1 cellular context compared by ENCODE assay signal in genomic region chr17:64320613-64321553, GRCh38.
TF ChIP-seq lines count a peak whose summit lies in the region.

No MANE protein-coding gene starts in this region.

TF ChIP-seq in HepG2, 621 proteins besides CTCF, POLR2A, EP300 and RAD21 (continued from another document and continues in another):
- peak; percentile 35 for TF ChIP-seq FOXA3 (CRISPR knock-in tag; IDR thresholded peaks at IDR 0.05)
- TF ChIP-seq ZNF672 (CRISPR knock-in tag; IDR thresholded peaks at IDR 0.05) = no peak
- TF ChIP-seq, protein P1, sequence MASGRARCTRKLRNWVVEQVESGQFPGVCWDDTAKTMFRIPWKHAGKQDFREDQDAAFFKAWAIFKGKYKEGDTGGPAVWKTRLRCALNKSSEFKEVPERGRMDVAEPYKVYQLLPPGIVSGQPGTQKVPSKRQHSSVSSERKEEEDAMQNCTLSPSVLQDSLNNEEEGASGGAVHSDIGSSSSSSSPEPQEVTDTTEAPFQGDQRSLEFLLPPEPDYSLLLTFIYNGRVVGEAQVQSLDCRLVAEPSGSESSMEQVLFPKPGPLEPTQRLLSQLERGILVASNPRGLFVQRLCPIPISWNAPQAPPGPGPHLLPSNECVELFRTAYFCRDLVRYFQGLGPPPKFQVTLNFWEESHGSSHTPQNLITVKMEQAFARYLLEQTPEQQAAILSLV (CRISPR knock-in tag; IDR thresholded peaks at IDR 0.05; ENCODE audit: borderline replicate concordance) = peak; percentile 52; the same call in 1 of the 2 replicates
- 0 out of 2 replicates have a peak, but pooled peaks have one; percentile 53 for TF ChIP-seq ZNF776 (CRISPR knock-in tag; IDR thresholded peaks at IDR 0.05)
- no peak for TF ChIP-seq SOX13 (IDR thresholded peaks at IDR 0.05)
- peak in 1 of 2 experiments; percentile 38; a peak in 2 of 4 replicates for TF ChIP-seq SOX13 (CRISPR knock-in tag; conservative IDR thresholded peaks at IDR 0.05 in 1 of 2, IDR thresholded peaks at IDR 0.05 in 1 of 2)
- no peak for TF ChIP-seq FIP1L1 (IDR thresholded peaks at IDR 0.05; ENCODE audit: borderline replicate concordance, insufficient read depth, low read depth, low read length)
- TF ChIP-seq ZSCAN21 (CRISPR knock-in tag; IDR thresholded peaks at IDR 0.05; ENCODE audit: borderline replicate concordance) = no peak; the same call in 1 of the 2 replicates
- no peak; the same call in 1 of the 2 replicates for TF ChIP-seq ZNF598 (CRISPR knock-in tag; IDR thresholded peaks at IDR 0.05; ENCODE audit: borderline replicate concordance)
- no peak for TF ChIP-seq HMG20B (CRISPR knock-in tag; conservative IDR thresholded peaks at IDR 0.05)
- no peak for TF ChIP-seq ZNF782 (CRISPR knock-in tag; IDR thresholded peaks at IDR 0.05; ENCODE audit: borderline replicate concordance)
- TF ChIP-seq ARID3A (IDR thresholded peaks at IDR 0.05; ENCODE audit: low read depth, low read length) = 0 out of 2 replicates have a peak, but pooled peaks have one; percentile 14
- no peak for TF ChIP-seq TCF12 (IDR thresholded peaks at IDR 0.05)
- TF ChIP-seq TCF12 (CRISPR knock-in tag; IDR thresholded peaks at IDR 0.05) = no peak
- TF ChIP-seq, protein P2, sequence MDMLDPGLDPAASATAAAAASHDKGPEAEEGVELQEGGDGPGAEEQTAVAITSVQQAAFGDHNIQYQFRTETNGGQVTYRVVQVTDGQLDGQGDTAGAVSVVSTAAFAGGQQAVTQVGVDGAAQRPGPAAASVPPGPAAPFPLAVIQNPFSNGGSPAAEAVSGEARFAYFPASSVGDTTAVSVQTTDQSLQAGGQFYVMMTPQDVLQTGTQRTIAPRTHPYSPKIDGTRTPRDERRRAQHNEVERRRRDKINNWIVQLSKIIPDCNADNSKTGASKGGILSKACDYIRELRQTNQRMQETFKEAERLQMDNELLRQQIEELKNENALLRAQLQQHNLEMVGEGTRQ (IDR thresholded peaks at IDR 0.05; ENCODE audit: low read depth, low read length) = 0 out of 2 replicates have a peak, but pooled peaks have one; percentile 10
- TF ChIP-seq, protein P2 (CRISPR knock-in tag; IDR thresholded peaks at IDR 0.05; ENCODE audit: borderline replicate concordance) = no peak
- no peak for TF ChIP-seq GATA4 (IDR thresholded peaks at IDR 0.05; ENCODE audit: borderline replicate concordance, low read depth)
- TF ChIP-seq ZBTB42 (CRISPR knock-in tag; IDR thresholded peaks at IDR 0.05) = no peak
- no peak for TF ChIP-seq EZH2 (conservative IDR thresholded peaks at IDR 0.05; ENCODE audit: low read depth, low read length)
- TF ChIP-seq EHMT2 (IDR thresholded peaks at IDR 0.05; ENCODE audit: borderline replicate concordance, low read depth, low read length) = no peak
- 0 out of 2 replicates have a peak, but pooled peaks have one; percentile 12 for TF ChIP-seq ZSCAN31 (CRISPR knock-in tag; IDR thresholded peaks at IDR 0.05; ENCODE audit: low read depth)
- TF ChIP-seq HOMEZ (CRISPR knock-in tag; IDR thresholded peaks at IDR 0.05; ENCODE audit: low read depth) = no peak; the same call in 1 of the 2 replicates
- TF ChIP-seq HOXA5 (CRISPR knock-in tag; IDR thresholded peaks at IDR 0.05) = 0 out of 2 replicates have a peak, but pooled peaks have one; percentile 18
- TF ChIP-seq ZNF430 (CRISPR knock-in tag; IDR thresholded peaks at IDR 0.05) = no peak
- no peak for TF ChIP-seq GMEB1 (CRISPR knock-in tag; IDR thresholded peaks at IDR 0.05; ENCODE audit: borderline replicate concordance)
- TF ChIP-seq DNMT1 (CRISPR knock-in tag; IDR thresholded peaks at IDR 0.05) = no peak
- TF ChIP-seq ZNF256 (CRISPR knock-in tag; conservative IDR thresholded peaks at IDR 0.05) = peak; percentile 87; the same call in 1 of the 2 replicates
- 0 out of 2 replicates have a peak, but pooled peaks have one; percentile 69 for TF ChIP-seq ZNF670 (CRISPR knock-in tag; IDR thresholded peaks at IDR 0.05; ENCODE audit: borderline replicate concordance)
- TF ChIP-seq PRDM4 (CRISPR knock-in tag; IDR thresholded peaks at IDR 0.05; ENCODE audit: borderline replicate concordance) = no peak
- TF ChIP-seq NFE2L2 (IDR thresholded peaks at IDR 0.05; ENCODE audit: low read length) = no peak
- no peak for TF ChIP-seq KLF9 (CRISPR knock-in tag; IDR thresholded peaks at IDR 0.05; ENCODE audit: low read depth)
- TF ChIP-seq ZNF557 (CRISPR knock-in tag; IDR thresholded peaks at IDR 0.05) = 0 out of 2 replicates have a peak, but pooled peaks have one; percentile 18
- no peak for TF ChIP-seq ZNF713 (CRISPR knock-in tag; IDR thresholded peaks at IDR 0.05)
- TF ChIP-seq, protein P3, sequence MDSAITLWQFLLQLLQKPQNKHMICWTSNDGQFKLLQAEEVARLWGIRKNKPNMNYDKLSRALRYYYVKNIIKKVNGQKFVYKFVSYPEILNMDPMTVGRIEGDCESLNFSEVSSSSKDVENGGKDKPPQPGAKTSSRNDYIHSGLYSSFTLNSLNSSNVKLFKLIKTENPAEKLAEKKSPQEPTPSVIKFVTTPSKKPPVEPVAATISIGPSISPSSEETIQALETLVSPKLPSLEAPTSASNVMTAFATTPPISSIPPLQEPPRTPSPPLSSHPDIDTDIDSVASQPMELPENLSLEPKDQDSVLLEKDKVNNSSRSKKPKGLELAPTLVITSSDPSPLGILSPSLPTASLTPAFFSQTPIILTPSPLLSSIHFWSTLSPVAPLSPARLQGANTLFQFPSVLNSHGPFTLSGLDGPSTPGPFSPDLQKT (CRISPR knock-in tag; IDR thresholded peaks at IDR 0.05; ENCODE audit: borderline replicate concordance) = no peak
- TF ChIP-seq ZUFSP (CRISPR knock-in tag; IDR thresholded peaks at IDR 0.05; ENCODE audit: borderline replicate concordance) = no peak
- TF ChIP-seq, protein P4, sequence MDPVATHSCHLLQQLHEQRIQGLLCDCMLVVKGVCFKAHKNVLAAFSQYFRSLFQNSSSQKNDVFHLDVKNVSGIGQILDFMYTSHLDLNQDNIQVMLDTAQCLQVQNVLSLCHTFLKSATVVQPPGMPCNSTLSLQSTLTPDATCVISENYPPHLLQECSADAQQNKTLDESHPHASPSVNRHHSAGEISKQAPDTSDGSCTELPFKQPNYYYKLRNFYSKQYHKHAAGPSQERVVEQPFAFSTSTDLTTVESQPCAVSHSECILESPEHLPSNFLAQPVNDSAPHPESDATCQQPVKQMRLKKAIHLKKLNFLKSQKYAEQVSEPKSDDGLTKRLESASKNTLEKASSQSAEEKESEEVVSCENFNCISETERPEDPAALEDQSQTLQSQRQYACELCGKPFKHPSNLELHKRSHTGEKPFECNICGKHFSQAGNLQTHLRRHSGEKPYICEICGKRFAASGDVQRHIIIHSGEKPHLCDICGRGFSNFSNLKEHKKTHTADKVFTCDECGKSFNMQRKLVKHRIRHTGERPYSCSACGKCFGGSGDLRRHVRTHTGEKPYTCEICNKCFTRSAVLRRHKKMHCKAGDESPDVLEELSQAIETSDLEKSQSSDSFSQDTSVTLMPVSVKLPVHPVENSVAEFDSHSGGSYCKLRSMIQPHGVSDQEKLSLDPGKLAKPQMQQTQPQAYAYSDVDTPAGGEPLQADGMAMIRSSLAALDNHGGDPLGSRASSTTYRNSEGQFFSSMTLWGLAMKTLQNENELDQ (CRISPR knock-in tag; IDR thresholded peaks at IDR 0.05; ENCODE audit: borderline replicate concordance) = no peak
- TF ChIP-seq ZMYM3 (CRISPR knock-in tag; IDR thresholded peaks at IDR 0.05) = peak; percentile 70; the same call in 1 of the 2 replicates
